Comparison of ENCODE assay signal across 22 cellular contexts in the genomic region with DNA sequence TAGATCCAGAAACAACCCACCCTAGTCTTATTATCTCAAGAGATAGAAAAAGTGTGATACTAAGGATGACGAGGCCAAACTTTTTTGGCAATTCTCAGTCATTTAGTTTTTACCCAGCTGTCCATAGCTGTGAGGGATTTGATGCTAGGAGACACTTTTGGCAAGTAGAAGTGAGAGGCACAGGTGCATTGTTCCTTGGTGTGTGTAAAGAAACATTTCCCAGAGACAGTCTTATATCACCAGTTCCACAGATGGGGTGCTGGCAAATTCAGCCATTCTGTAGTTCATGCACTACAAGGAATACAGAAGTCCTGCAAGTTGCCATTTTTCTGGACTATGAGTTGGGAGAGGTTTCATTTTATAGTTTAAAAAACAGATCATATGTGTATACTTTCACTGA.
"Had no signal": no experiment of that assay in that cellular context is flagged by ENCODE, and none has a peak within 500 bp of the region (broad histone marks: within the 10 kb centered on the region; RNA-seq: fewer than 3 reads in every experiment).

No MANE protein-coding gene starts in this region.

- DNase-seq: stimulated activated CD4-positive, alpha-beta T cell treated with anti-CD3 and anti-CD28 coated beads, Interleukin-2, amount 100 ng/mL, for 48 hours; stimulated activated CD4-positive, alpha-beta T cell treated with anti-CD3 and anti-CD28 coated beads, Interleukin-4, amount 100 ng/mL, for 1 hour; stimulated activated CD4-positive, alpha-beta T cell treated with anti-CD3 and anti-CD28 coated beads, Interleukin-4, amount 100 ng/mL, for 24 hours; stimulated activated CD4-positive, alpha-beta T cell treated with anti-CD3 and anti-CD28 coated beads, Interleukin-4, amount 100 ng/mL, for 4 hours; stimulated activated CD8-positive, alpha-beta memory T cell treated with anti-CD3 and anti-CD28 coated beads, Interleukin-4, amount 100 ng/mL, for 48 hours; stimulated activated naive B cell treated with anti-CD40 and anti-IgM and Interleukin-4, amounts not matched to agents 10 μg/mL and 1 μg/mL and 100 μg/mL, for 72 hours; stimulated activated naive CD4-positive, alpha-beta T cell; stimulated activated naive CD4-positive, alpha-beta T cell treated with Interleukin-2 at 50 U/mL for 16 hours; stimulated activated naive CD8-positive, alpha-beta T cell treated with anti-CD3 and anti-CD28 coated beads, Interleukin-15, amount 100 ng/mL, for 72 hours; stimulated activated naive CD8-positive, alpha-beta T cell treated with anti-CD3 and anti-CD28 coated beads, Interleukin-15, Interleukin-2, amounts not matched to agents 100 U/mL and 50 U/mL, for 24 hours; stomach; substantia nigra; testis; thyroid gland; tibial artery; transverse colon; trophoblast cell; upper lobe of left lung; upper lobe of right lung; uterus had no signal

- ATAC-seq: stimulated activated effector memory CD8-positive, alpha-beta T cell treated with anti-CD3 and anti-CD28 coated beads, Interleukin-12 subunit alpha, Interleukin-12 subunit beta, amount 100 ng/mL, for 72 hours; stimulated activated memory B cell treated with anti-CD40 and anti-IgM and Interleukin-4, amounts not matched to agents 10 μg/mL and 1 μg/mL and 100 μg/mL, for 72 hours; stimulated activated naive B cell treated with anti-CD40 and anti-IgM and Interleukin-4, amounts not matched to agents 10 μg/mL and 1 μg/mL and 100 μg/mL, for 72 hours; stimulated activated naive CD8-positive, alpha-beta T cell treated with anti-CD3 and anti-CD28 coated beads, Interleukin-15, amount 100 ng/mL, for 72 hours; stimulated activated naive CD8-positive, alpha-beta T cell treated with anti-CD3 and anti-CD28 coated beads, Interleukin-15, Interleukin-2, amounts not matched to agents 100 U/mL and 50 U/mL, for 24 hours; upper lobe of right lung had no signal
